In genomic region chr12:93441617-93442410, GRCh38 we compare ENCODE assay signal across 1 cellular context.
TF ChIP-seq lines count a peak whose summit lies in the region.

UBE2N (minus strand) TSS chr12:93441947; CDS start chr12:93441884, 63 bp downstream.

TF ChIP-seq in HepG2, 621 proteins besides CTCF, POLR2A, EP300 and RAD21 (continued from another document and continues in another):
- TF ChIP-seq MLX (CRISPR knock-in tag; IDR thresholded peaks at IDR 0.05), result no peak; the same call in 1 of the 2 replicates
- TF ChIP-seq ZNF142 (CRISPR knock-in tag; IDR thresholded peaks at IDR 0.05), result peak; percentile 82
- TF ChIP-seq TOE1 (CRISPR knock-in tag; IDR thresholded peaks at IDR 0.05), result no peak; the same call in 1 of the 2 replicates
- TF ChIP-seq CERS6 (CRISPR knock-in tag; IDR thresholded peaks at IDR 0.05), result no peak
- peak; percentile 93; the same call in 1 of the 2 replicates for TF ChIP-seq ZNF275 (CRISPR knock-in tag; IDR thresholded peaks at IDR 0.05; ENCODE audit: borderline replicate concordance)
- peak; percentile 63 for TF ChIP-seq ESRRA (CRISPR knock-in tag; IDR thresholded peaks at IDR 0.05; ENCODE audit: low read depth)
- TF ChIP-seq ZHX2 (IDR thresholded peaks at IDR 0.05; ENCODE audit: low read depth), result 0 out of 2 replicates have a peak, but pooled peaks have one; percentile 17
- TF ChIP-seq ZHX2 (CRISPR knock-in tag; IDR thresholded peaks at IDR 0.05; ENCODE audit: borderline replicate concordance), result no peak; the same call in 1 of the 2 replicates
- TF ChIP-seq HDAC2 (CRISPR knock-in tag; IDR thresholded peaks at IDR 0.05), result no peak; the same call in none of the 2 replicates
- no peak for TF ChIP-seq MLLT10 (CRISPR knock-in tag; IDR thresholded peaks at IDR 0.05)
- no peak; the same call in 1 of the 2 replicates for TF ChIP-seq FLYWCH1 (CRISPR knock-in tag; IDR thresholded peaks at IDR 0.05)
- TF ChIP-seq ZNF354B (CRISPR knock-in tag; IDR thresholded peaks at IDR 0.05), result peak; percentile 55; the same call in 1 of the 2 replicates
- TF ChIP-seq ZNF484 (CRISPR knock-in tag; IDR thresholded peaks at IDR 0.05; ENCODE audit: borderline replicate concordance, low read depth), result no peak
- TF ChIP-seq ZNF431 (CRISPR knock-in tag; IDR thresholded peaks at IDR 0.05; ENCODE audit: borderline replicate concordance, low read depth), result peak; percentile 69; the same call in 1 of the 2 replicates
- no peak for TF ChIP-seq TCF7 (IDR thresholded peaks at IDR 0.05; ENCODE audit: low read depth)
- peak; percentile 58; the same call in 1 of the 2 replicates for TF ChIP-seq BHLHE40 (IDR thresholded peaks at IDR 0.05; ENCODE audit: low read length)
- no peak for TF ChIP-seq ZNF383 (CRISPR knock-in tag; IDR thresholded peaks at IDR 0.05; ENCODE audit: borderline replicate concordance)
- TF ChIP-seq ZC3H4 (CRISPR knock-in tag; IDR thresholded peaks at IDR 0.05; ENCODE audit: borderline replicate concordance), result no peak
- peak; percentile 88 for TF ChIP-seq CHD2 (IDR thresholded peaks at IDR 0.05; ENCODE audit: low read depth, low read length)
- no peak for TF ChIP-seq THYN1 (CRISPR knock-in tag; IDR thresholded peaks at IDR 0.05; ENCODE audit: borderline replicate concordance, low read depth)
- no peak for TF ChIP-seq GTF3A (CRISPR knock-in tag; conservative IDR thresholded peaks at IDR 0.05)
- TF ChIP-seq DBP (CRISPR knock-in tag; IDR thresholded peaks at IDR 0.05; ENCODE audit: not compliant biosample characterization), result no peak
- TF ChIP-seq ELF4 (CRISPR knock-in tag; IDR thresholded peaks at IDR 0.05; ENCODE audit: borderline replicate concordance), result no peak
- TF ChIP-seq ARNT2 (CRISPR knock-in tag; IDR thresholded peaks at IDR 0.05; ENCODE audit: low read depth), result peak; percentile 75
- TF ChIP-seq ZBTB1 (CRISPR knock-in tag; IDR thresholded peaks at IDR 0.05; ENCODE audit: borderline replicate concordance), result no peak
- no peak for TF ChIP-seq ZNF362 (CRISPR knock-in tag; IDR thresholded peaks at IDR 0.05; ENCODE audit: borderline replicate concordance)
- no peak for TF ChIP-seq REXO4 (CRISPR knock-in tag; IDR thresholded peaks at IDR 0.05; ENCODE audit: borderline replicate concordance)
- no peak for TF ChIP-seq ZFP36L2 (CRISPR knock-in tag; IDR thresholded peaks at IDR 0.05)
- peak; percentile 83; the same call in 1 of the 2 replicates for TF ChIP-seq RNF2 (conservative IDR thresholded peaks at IDR 0.05; ENCODE audit: low read depth)
- TF ChIP-seq AHR (CRISPR knock-in tag; IDR thresholded peaks at IDR 0.05), result no peak; the same call in 1 of the 2 replicates
- peak; percentile 12; the same call in 1 of the 2 replicates for TF ChIP-seq MIER2 (CRISPR knock-in tag; IDR thresholded peaks at IDR 0.05)
- TF ChIP-seq TEAD2 (CRISPR knock-in tag; IDR thresholded peaks at IDR 0.05), result no peak
- no peak for TF ChIP-seq ZNF737 (CRISPR knock-in tag; IDR thresholded peaks at IDR 0.05; ENCODE audit: borderline replicate concordance)
- peak; percentile 81; the same call in 1 of the 2 replicates for TF ChIP-seq ZNF782 (CRISPR knock-in tag; IDR thresholded peaks at IDR 0.05; ENCODE audit: borderline replicate concordance)
- TF ChIP-seq CHCHD3 (CRISPR knock-in tag; IDR thresholded peaks at IDR 0.05), result peak; percentile 71; the same call in 1 of the 2 replicates
- no peak for TF ChIP-seq SNRNP70 (IDR thresholded peaks at IDR 0.05; ENCODE audit: low read depth, low read length)
- TF ChIP-seq ZNF280B (CRISPR knock-in tag; IDR thresholded peaks at IDR 0.05; ENCODE audit: borderline replicate concordance), result peak; percentile 90; the same call in 1 of the 2 replicates
- TF ChIP-seq ZBTB43 (CRISPR knock-in tag; conservative IDR thresholded peaks at IDR 0.05), result no peak; the same call in 1 of the 2 replicates
- no peak; the same call in 1 of the 2 replicates for TF ChIP-seq ISL2 (CRISPR knock-in tag; IDR thresholded peaks at IDR 0.05)
- TF ChIP-seq ZBTB21 (CRISPR knock-in tag; IDR thresholded peaks at IDR 0.05), result 0 out of 2 replicates have a peak, but pooled peaks have one; percentile 36
- TF ChIP-seq SP2 (CRISPR knock-in tag; IDR thresholded peaks at IDR 0.05), result peak; percentile 43; the same call in 1 of the 2 replicates
- peak; percentile 88 for TF ChIP-seq ATF7-NPFF (CRISPR knock-in tag; IDR thresholded peaks at IDR 0.05; ENCODE audit: low read depth)
- TF ChIP-seq ZNF205 (CRISPR knock-in tag; IDR thresholded peaks at IDR 0.05), result no peak
